17 cellular contexts compared by ENCODE assay signal in genomic region chr2:55952415-55952814, GRCh38. TPM values are rescaled to one million over a fixed set of nuclear protein-coding genes. Genes with fewer than 3 reads are reported as not detected.
DNase-seq lines count a peak whose midpoint lies in the region; FAIRE-seq and TF ChIP-seq lines count a peak whose summit lies in the region.
"Had no signal": no experiment of that assay in that cellular context is flagged by ENCODE, and none has a peak within 500 bp of the region (broad histone marks: within the 10 kb centered on the region; RNA-seq: fewer than 3 reads in every experiment).

No MANE protein-coding gene starts in this region.

- no peak for FAIRE-seq in frontal cortex (lab: Jason Lieb, UNC)

- in situ Hi-C loops in mammary epithelial cell (cut with MboI; ENCODE audit: low sequenced_read_pairs in 2 of 2): loop anchor here in 1 of 2 donors (25.0 kb wide), 1 partner anchor 190 kb away; no protein-coding TSS in a partner anchor

- H3K9ac ChIP-seq in mammary epithelial cell (ENCODE audit: insufficient read depth, low read length): no peak overlapping the region

- H3K9me3 Mint-ChIP-seq in MCF 10A (ENCODE audit: unreplicated experiment): no peaks in the 10 kb centered on the region
- no peaks in the 10 kb centered on the region for H3K9me3 Mint-ChIP-seq in T-helper 2 cell treated with Interferon-gamma antibody and Interleukin-4, amounts not matched to agents 5 μg/mL and 100 μg/mL, for 36 hours
- H3K9me3 Mint-ChIP-seq: H9 had no signal

- 95% methylated on average over 4 of the region's 4 CpGs for WGBS in mammary epithelial cell (ENCODE audit: low coverage, missing lambda C conversion rate)

- H4K20me1 ChIP-seq in mammary epithelial cell (ENCODE audit: insufficient read depth, low read length): no peaks in the 10 kb centered on the region

- no peaks in the 10 kb centered on the region for H3K36me3 Mint-ChIP-seq in MCF 10A (ENCODE audit: insufficient read depth, unreplicated experiment)
- no peaks in the 10 kb centered on the region for H3K36me3 Mint-ChIP-seq in T-helper 2 cell treated with Interferon-gamma antibody and Interleukin-4, amounts not matched to agents 5 μg/mL and 100 μg/mL, for 36 hours (ENCODE audit: low read depth)

- no peaks in the 10 kb centered on the region for H3K36me3 ChIP-seq in mammary epithelial cell (ENCODE audit: insufficient read depth, low read length)
- H3K36me3 ChIP-seq: Peyer's patch had no signal

- peaks cover under 1% of the 10 kb centered on the region for H3K4me1 ChIP-seq in mammary epithelial cell (ENCODE audit: insufficient read depth, low read length)
- H3K4me1 ChIP-seq: Peyer's patch had no signal

- no peaks in the 10 kb centered on the region for H3K79me2 ChIP-seq in mammary epithelial cell (ENCODE audit: insufficient read depth, low read length)

- no peaks in the 10 kb centered on the region for H3K4me1 Mint-ChIP-seq in MCF 10A (ENCODE audit: insufficient read depth, unreplicated experiment)
- no peaks in the 10 kb centered on the region for H3K4me1 Mint-ChIP-seq in T-helper 2 cell treated with Interferon-gamma antibody and Interleukin-4, amounts not matched to agents 5 μg/mL and 100 μg/mL, for 36 hours (ENCODE audit: low read depth)
- H3K4me1 Mint-ChIP-seq: H9 had no signal

- TF ChIP-seq CTCF in mammary epithelial cell (conservative IDR thresholded peaks at IDR 0.05 in 1 of 2, IDR thresholded peaks at IDR 0.05 in 1 of 2; ENCODE audit: extremely low read depth in 1 of 2, insufficient read depth in 1 of 2, low read depth in 1 of 2, low read length in 2 of 2): no peak
- no peak for TF ChIP-seq CTCF in MCF 10A (IDR thresholded peaks at IDR 0.05; ENCODE audit: unreplicated experiment)

- H2AFZ ChIP-seq in mammary epithelial cell (ENCODE audit: low read depth, low read length): peak overlapping the region; percentile 15

- DNase-seq in mammary epithelial cell: no peak
- DNase-seq in MCF 10A (ENCODE audit: unreplicated experiment): no peak
- DNase-seq in SK-N-DZ (ENCODE audit: low spot score): peak; percentile 1
- DNase-seq in dermis blood vessel endothelial cell: peak; percentile 23
- DNase-seq in stimulated activated CD4-positive, alpha-beta T cell treated with anti-CD3 and anti-CD28 coated beads, Interleukin-1b, Interleukin-23, amount 100 ng/mL, for 48 hours: no peak
- DNase-seq in T-helper 2 cell treated with Interferon-gamma antibody and Interleukin-4, amounts not matched to agents 5 μg/mL and 100 μg/mL, for 36 hours (ENCODE audit: low spot score): no peak
- DNase-seq in frontal cortex (ENCODE audit: low spot score in 2 of 2): no peak
- DNase-seq in globus pallidus (ENCODE audit: low spot score): no peak
- DNase-seq: C1 segment of cervical spinal cord, DMS 273 treated with DMSO at 0.1 percent for 48 hours, EL, H9, NCI-H1092, NCI-H2227 treated with DMSO at 0.1 percent for 48 hours, NCI-H526 treated with DMSO at 0.1 percent for 48 hours, Peyer's patch, Right ventricle myocardium superior had no signal

- CTCF ChIA-PET in mammary epithelial cell (lab: Charles Lee; ENCODE audit: low non-redundant PET) (no interaction called here), MCF 10A (lab: Yijun Ruan, JAX) (interaction anchor here (0.7 to 0.8 kb wide), 2 partner anchors 13 to 234 kb away, joined by 3 to 5 read pairs; no protein-coding TSS in a partner anchor)

- POLR2A ChIA-PET in MCF 10A (lab: Yijun Ruan, JAX): interaction anchor here (0.7 kb wide), 1 partner anchor 360 kb away, joined by 3 read pairs; no protein-coding TSS in a partner anchor

- dilution Hi-C loops in mammary epithelial cell (cut with HindIII; ENCODE audit: low sequenced_read_pairs): no loop called here

- BruUV-seq in mammary epithelial cell (replicated peaks; lab: Mats Ljungman, UMichigan) (no TSS peak), MCF 10A (replicated peaks; lab: Mats Ljungman, UMichigan) (no TSS peak)

- H3K4me3 ChIP-seq in mammary epithelial cell (replicated peaks in 1 of 3; ENCODE audit: insufficient read depth in 1 of 3, low read depth in 2 of 3, low read length in 3 of 3): no peak overlapping the region
- H3K4me3 ChIP-seq: Peyer's patch had no signal

- H3K4me2 ChIP-seq in mammary epithelial cell (ENCODE audit: insufficient read depth, low read depth, low read length): no peak overlapping the region

- H3K9me3 ChIP-seq in mammary epithelial cell (replicated peaks; ENCODE audit: insufficient read depth, low read length): no peaks in the 10 kb centered on the region
- H3K9me3 ChIP-seq: Peyer's patch had no signal

- no peak overlapping the region for H3K27ac ChIP-seq in mammary epithelial cell (ENCODE audit: insufficient read depth, low read depth, low read length)
- H3K27ac ChIP-seq: Peyer's patch had no signal

- no peak overlapping the region for H3K4me3 Mint-ChIP-seq in MCF 10A (ENCODE audit: unreplicated experiment)
- no peak overlapping the region for H3K4me3 Mint-ChIP-seq in T-helper 2 cell treated with Interferon-gamma antibody and Interleukin-4, amounts not matched to agents 5 μg/mL and 100 μg/mL, for 36 hours
- H3K4me3 Mint-ChIP-seq: H9 had no signal

- no peaks in the 10 kb centered on the region for H3K27me3 ChIP-seq in mammary epithelial cell (ENCODE audit: insufficient read depth, low read length)
- H3K27me3 ChIP-seq: Peyer's patch had no signal

- no peak overlapping the region for H3K27ac Mint-ChIP-seq in MCF 10A (ENCODE audit: low read depth, unreplicated experiment)
- no peak overlapping the region for H3K27ac Mint-ChIP-seq in T-helper 2 cell treated with Interferon-gamma antibody and Interleukin-4, amounts not matched to agents 5 μg/mL and 100 μg/mL, for 36 hours

- intact Hi-C loops in mammary epithelial cell (cut with micrococcal nuclease): no loop called here
- intact Hi-C loops in MCF 10A (cut with micrococcal nuclease): no loop called here

- no peaks in the 10 kb centered on the region for H3K27me3 Mint-ChIP-seq in MCF 10A (ENCODE audit: insufficient read depth, unreplicated experiment)
- no peaks in the 10 kb centered on the region for H3K27me3 Mint-ChIP-seq in T-helper 2 cell treated with Interferon-gamma antibody and Interleukin-4, amounts not matched to agents 5 μg/mL and 100 μg/mL, for 36 hours (ENCODE audit: low read depth)

RNA-seq across cellular contexts. Expression of gene EFEMP1, which starts 28.8 kb away (rescaled TPM):
- total RNA-seq in mammary epithelial cell: 100 to 1,000 TPM; 183 to 440 TPM
- polyA plus RNA-seq in mammary epithelial cell: 232 TPM
- 231 TPM for polyA minus RNA-seq in mammary epithelial cell
- 125 and 163 TPM in 2 replicates for total RNA-seq in MCF 10A (2022)
- polyA plus RNA-seq in SK-N-DZ (2014; cell fraction: cytosol; rRNA removed): not detected in 2 replicates
- polyA plus RNA-seq in SK-N-DZ (2014; cell fraction: nucleus; rRNA removed): not detected in 2 replicates
- 10,451 and 12,229 TPM in 2 replicates for total RNA-seq in dermis blood vessel endothelial cell
- 7.3 TPM for total RNA-seq in frontal cortex

Comparison
In these comparisons a context has a peak if more than half of its experiments do, and no peak if none do; other contexts are left out.
1. DNase-seq: peak in SK-N-DZ (single experiment) and dermis blood vessel endothelial cell (single experiment); none in mammary epithelial cell (single experiment), MCF 10A (single experiment), stimulated activated CD4-positive, alpha-beta T cell treated with anti-CD3 and anti-CD28 coated beads, Interleukin-1b, Interleukin-23, amount 100 ng/mL, for 48 hours (single experiment), T-helper 2 cell treated with Interferon-gamma antibody and Interleukin-4, amounts not matched to agents 5 μg/mL and 100 μg/mL, for 36 hours (single experiment), frontal cortex (0 of 2) and globus pallidus (single experiment).
2. RNA of gene EFEMP1, which starts 28.8 kb away (total RNA-seq): 10,451 to 12,229 TPM in dermis blood vessel endothelial cell; 183 to 440 TPM in mammary epithelial cell, 125 to 163 TPM in MCF 10A and 7.3 TPM in frontal cortex (single experiment); every median in the first group is over 10 times any median in the second.